ENCODE assay signal across 1 cellular context in genomic region chr7:44632196-44632595, GRCh38.
TF ChIP-seq lines count a peak whose summit lies in the region.

No MANE protein-coding gene starts in this region.

TF ChIP-seq in endothelial cell of umbilical vein, 7 proteins besides CTCF, POLR2A, EP300 and RAD21:
- TF ChIP-seq MYC (IDR thresholded peaks at IDR 0.05; ENCODE audit: low read depth, low read length) (no peak), GATA2 (IDR thresholded peaks at IDR 0.05; ENCODE audit: insufficient read depth, insufficient read length, low read depth, low read length) (no peak), JUN (IDR thresholded peaks at IDR 0.05; ENCODE audit: borderline replicate concordance, insufficient read depth, insufficient read length, low read depth) (no peak), POLR2AphosphoS5 (IDR thresholded peaks at IDR 0.05; ENCODE audit: insufficient read depth, low read depth, low read length) (no peak), MAX (IDR thresholded peaks at IDR 0.05; ENCODE audit: insufficient read depth, insufficient read length) (no peak), EZH2 (IDR thresholded peaks at IDR 0.05; ENCODE audit: borderline replicate concordance, low read depth, low read length, severe bottlenecking) (no peak), FOS (IDR thresholded peaks at IDR 0.05; ENCODE audit: borderline replicate concordance, insufficient read depth, low read length) (no peak)
TF ChIP-seq in endothelial cell of umbilical vein: peak in this region for 0.
